In the genomic region with DNA sequence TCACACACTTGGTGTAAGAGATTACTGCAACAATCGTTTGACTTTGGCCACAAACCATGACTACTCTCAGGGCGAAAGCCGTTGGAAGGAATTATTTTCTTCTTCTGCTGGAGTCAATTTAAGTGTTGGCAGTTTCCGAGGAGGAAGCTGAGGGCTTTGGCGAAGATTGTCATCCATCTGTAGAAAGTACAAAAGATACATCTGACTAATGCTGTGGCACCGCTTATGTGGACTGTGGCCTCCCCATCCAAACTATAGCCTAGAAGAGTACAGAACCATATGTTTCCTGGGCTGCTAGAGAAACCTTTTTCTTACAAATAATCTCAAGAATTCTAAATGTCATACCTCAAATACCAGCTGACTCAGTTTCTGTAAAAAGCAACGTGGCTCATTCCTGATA, we compare ENCODE assay signal across 18 cellular contexts. TPM values are rescaled to one million over a fixed set of nuclear protein-coding genes. Genes with fewer than 3 reads are reported as not detected.
DNase-seq lines count a peak whose midpoint lies in the region; ATAC-seq and TF ChIP-seq lines count a peak whose summit lies in the region.
"Had no signal": no experiment of that assay in that cellular context is flagged by ENCODE, and none has a peak within 500 bp of the region (broad histone marks: within the 10 kb centered on the region; RNA-seq: fewer than 3 reads in every experiment).

No MANE protein-coding gene starts in this region.

- peak overlapping the region; percentile 33 for H3K4me3 Mint-ChIP-seq in activated CD4-positive, alpha-beta T cell treated with anti-CD3 and anti-CD28 coated beads, Interleukin-2, amount 10 ng/mL, durations not matched to agents 24 days and 14 days
- H3K4me3 Mint-ChIP-seq in activated CD8-positive, alpha-beta T cell treated with anti-CD3 and anti-CD28 coated beads for 36 hours, result no peak overlapping the region
- peak overlapping the region; percentile 73 for H3K4me3 Mint-ChIP-seq in stimulated activated effector memory CD8-positive, alpha-beta T cell treated with anti-CD3 and anti-CD28 coated beads, Interleukin-12 subunit alpha, Interleukin-12 subunit beta, amount 100 ng/mL, for 72 hours

- H3K9me2 ChIP-seq in Karpas-422 (replicated peaks; ENCODE audit: insufficient read depth, low read length), result no peaks in the 10 kb centered on the region

- no peaks in the 10 kb centered on the region for H3K27me3 ChIP-seq in Karpas-422 (ENCODE audit: low read length)
- H3K27me3 ChIP-seq: BLaER1 treated with 17β-estradiol and CSF1 and Interleukin-3, amounts not matched to agents 10 nM and 100 nM had no signal

- H4K20me1 ChIP-seq in Karpas-422 (ENCODE audit: insufficient read depth, low read depth, low read length), result no peaks in the 10 kb centered on the region
- H4K20me1 ChIP-seq: BLaER1 treated with 17β-estradiol and CSF1 and Interleukin-3, amounts not matched to agents 10 nM and 100 nM had no signal

- H3K79me2 ChIP-seq in Karpas-422 (ENCODE audit: low read length), result no peaks in the 10 kb centered on the region; the same call in 1 of the 2 replicates

- H3K27ac Mint-ChIP-seq in activated CD4-positive, alpha-beta T cell treated with anti-CD3 and anti-CD28 coated beads, Interleukin-2, amount 10 ng/mL, durations not matched to agents 24 days and 14 days, result peak overlapping the region; percentile 85
- peak overlapping the region; percentile 95 for H3K27ac Mint-ChIP-seq in activated CD8-positive, alpha-beta T cell treated with anti-CD3 and anti-CD28 coated beads for 36 hours
- peak overlapping the region; percentile 85 for H3K27ac Mint-ChIP-seq in stimulated activated effector memory CD8-positive, alpha-beta T cell treated with anti-CD3 and anti-CD28 coated beads, Interleukin-12 subunit alpha, Interleukin-12 subunit beta, amount 100 ng/mL, for 72 hours

- H3K4me2 ChIP-seq in Karpas-422 (ENCODE audit: low read depth, low read length, poor library complexity, severe bottlenecking), result no peak overlapping the region
- H3K4me2 ChIP-seq: BLaER1 treated with 17β-estradiol and CSF1 and Interleukin-3, amounts not matched to agents 10 nM and 100 nM; PC-9 had no signal

- no peak overlapping the region for H3K9ac ChIP-seq in Karpas-422 (ENCODE audit: low read length)
- H3K9ac ChIP-seq: BLaER1 treated with 17β-estradiol and CSF1 and Interleukin-3, amounts not matched to agents 10 nM and 100 nM had no signal

- H3K9me3 ChIP-seq in Karpas-422 (ENCODE audit: low read length), result no peaks in the 10 kb centered on the region

- no peak for TF ChIP-seq CTCF in activated CD8-positive, alpha-beta T cell treated with anti-CD3 and anti-CD28 coated beads for 36 hours (IDR thresholded peaks at IDR 0.05)

- H3K9me3 Mint-ChIP-seq in activated CD4-positive, alpha-beta T cell treated with anti-CD3 and anti-CD28 coated beads, Interleukin-2, amount 10 ng/mL, durations not matched to agents 24 days and 14 days, result no peaks in the 10 kb centered on the region
- peaks cover 2% of the 10 kb centered on the region for H3K9me3 Mint-ChIP-seq in activated CD8-positive, alpha-beta T cell treated with anti-CD3 and anti-CD28 coated beads for 36 hours
- H3K9me3 Mint-ChIP-seq in stimulated activated effector memory CD8-positive, alpha-beta T cell treated with anti-CD3 and anti-CD28 coated beads, Interleukin-12 subunit alpha, Interleukin-12 subunit beta, amount 100 ng/mL, for 72 hours, result no peaks in the 10 kb centered on the region
- H3K9me3 Mint-ChIP-seq: CD8-positive, alpha-beta memory T cell had no signal

- peaks cover 83% of the 10 kb centered on the region for H3K36me3 Mint-ChIP-seq in activated CD4-positive, alpha-beta T cell treated with anti-CD3 and anti-CD28 coated beads, Interleukin-2, amount 10 ng/mL, durations not matched to agents 24 days and 14 days (ENCODE audit: low read depth)
- peaks cover 81% of the 10 kb centered on the region for H3K36me3 Mint-ChIP-seq in activated CD8-positive, alpha-beta T cell treated with anti-CD3 and anti-CD28 coated beads for 36 hours (ENCODE audit: low read depth)
- peaks cover 100% of the 10 kb centered on the region for H3K36me3 Mint-ChIP-seq in stimulated activated effector memory CD8-positive, alpha-beta T cell treated with anti-CD3 and anti-CD28 coated beads, Interleukin-12 subunit alpha, Interleukin-12 subunit beta, amount 100 ng/mL, for 72 hours

- POLR2A ChIA-PET in activated CD8-positive, alpha-beta T cell treated with anti-CD3 and anti-CD28 coated beads for 36 hours (lab: Charles Lee), result interaction anchor here (0.8 kb wide), 1 partner anchor 8 kb away, joined by 3 read pairs; no protein-coding TSS in a partner anchor

- peaks cover 50% of the 10 kb centered on the region for H3K4me1 Mint-ChIP-seq in activated CD4-positive, alpha-beta T cell treated with anti-CD3 and anti-CD28 coated beads, Interleukin-2, amount 10 ng/mL, durations not matched to agents 24 days and 14 days
- peaks cover 74% of the 10 kb centered on the region for H3K4me1 Mint-ChIP-seq in activated CD8-positive, alpha-beta T cell treated with anti-CD3 and anti-CD28 coated beads for 36 hours (ENCODE audit: low read depth)
- peaks cover 45% of the 10 kb centered on the region for H3K4me1 Mint-ChIP-seq in stimulated activated effector memory CD8-positive, alpha-beta T cell treated with anti-CD3 and anti-CD28 coated beads, Interleukin-12 subunit alpha, Interleukin-12 subunit beta, amount 100 ng/mL, for 72 hours

- no peak overlapping the region for H3K4me3 ChIP-seq in Karpas-422 (ENCODE audit: low read length)
- H3K4me3 ChIP-seq: BLaER1 treated with 17β-estradiol and CSF1 and Interleukin-3, amounts not matched to agents 10 nM and 100 nM; PC-9 had no signal

- DNase-seq in activated CD4-positive, alpha-beta T cell treated with anti-CD3 and anti-CD28 coated beads, Interleukin-2, amount 10 ng/mL, durations not matched to agents 24 days and 14 days, result no peak
- no peak for DNase-seq in activated CD4-positive, alpha-beta T cell treated with anti-CD3 and anti-CD28 coated beads for 1 hour
- peak; percentile 13 for DNase-seq in GDM1 (lab: John Stamatoyannopoulos, UW)
- DNase-seq in activated CD8-positive, alpha-beta T cell treated with anti-CD3 and anti-CD28 coated beads for 36 hours, result peak; percentile 54
- DNase-seq in stimulated activated effector memory CD8-positive, alpha-beta T cell treated with anti-CD3 and anti-CD28 coated beads, Interleukin-12 subunit alpha, Interleukin-12 subunit beta, amount 100 ng/mL, for 72 hours (ENCODE audit: low spot score in 2 of 2), result no peak
- no peak for DNase-seq in NCI-H1436 (lab: John Stamatoyannopoulos, UW)
- no peak for DNase-seq in Karpas-422
- DNase-seq in A172 (ENCODE audit: low spot score), result no peak
- DNase-seq: CD8-positive, alpha-beta memory T cell; DMS79 treated with DMSO at 0.1 percent for 48 hours; GOT3; KBM-7; NCI-H1436 treated with DMSO at 0.1 percent for 48 hours; NCI-H2029 treated with DMSO at 0.1 percent for 48 hours; NCI-H2171 treated with DMSO at 0.1 percent for 48 hours; NCI-H774; PC-9 had no signal

- H2AFZ ChIP-seq in Karpas-422 (ENCODE audit: low read length), result no peak overlapping the region
- H2AFZ ChIP-seq: PC-9 had no signal

- H3K27ac ChIP-seq in Karpas-422 (ENCODE audit: low read length), result no peak overlapping the region
- H3K27ac ChIP-seq: BLaER1 treated with 17β-estradiol and CSF1 and Interleukin-3, amounts not matched to agents 10 nM and 100 nM; PC-9 had no signal

- CTCF ChIA-PET in activated CD8-positive, alpha-beta T cell treated with anti-CD3 and anti-CD28 coated beads for 36 hours (lab: Charles Lee), result interaction anchor here (0.7 to 1.3 kb wide), 3 partner anchors 8 to 530 kb away, joined by 3 to 8 read pairs (median 3); no protein-coding TSS in a partner anchor

- peaks cover 34% of the 10 kb centered on the region for H3K4me1 ChIP-seq in Karpas-422 (ENCODE audit: low read length)

- H3K27me3 Mint-ChIP-seq in activated CD4-positive, alpha-beta T cell treated with anti-CD3 and anti-CD28 coated beads, Interleukin-2, amount 10 ng/mL, durations not matched to agents 24 days and 14 days, result no peaks in the 10 kb centered on the region
- H3K27me3 Mint-ChIP-seq in activated CD8-positive, alpha-beta T cell treated with anti-CD3 and anti-CD28 coated beads for 36 hours, result no peaks in the 10 kb centered on the region
- H3K27me3 Mint-ChIP-seq: CD8-positive, alpha-beta memory T cell had no signal

- H3K36me3 ChIP-seq in Karpas-422 (ENCODE audit: insufficient read depth, low read length), result peaks cover 48% of the 10 kb centered on the region
- H3K36me3 ChIP-seq: BLaER1 treated with 17β-estradiol and CSF1 and Interleukin-3, amounts not matched to agents 10 nM and 100 nM had no signal

- intact Hi-C loops in activated CD4-positive, alpha-beta T cell treated with anti-CD3 and anti-CD28 coated beads, Interleukin-2, amount 10 ng/mL, durations not matched to agents 24 days and 14 days (cut with micrococcal nuclease), result no loop called here
- intact Hi-C loops in activated CD8-positive, alpha-beta T cell treated with anti-CD3 and anti-CD28 coated beads for 36 hours (cut with micrococcal nuclease), result no loop called here

- peak; percentile 63 for ATAC-seq in activated CD8-positive, alpha-beta T cell treated with anti-CD3 and anti-CD28 coated beads for 36 hours
- peak; percentile 75 for ATAC-seq in stimulated activated effector memory CD8-positive, alpha-beta T cell treated with anti-CD3 and anti-CD28 coated beads, Interleukin-12 subunit alpha, Interleukin-12 subunit beta, amount 100 ng/mL, for 72 hours

RNA-seq across cellular contexts. Expression of a gene that starts 7.4 kb away (rescaled TPM):
- total RNA-seq in activated CD4-positive, alpha-beta T cell treated with anti-CD3 and anti-CD28 coated beads, Interleukin-2, amount 10 ng/mL, durations not matched to agents 24 days and 14 days, result 26.8 and 27.8 TPM in 2 replicates
- 10 to 100 TPM; 18.1 to 18.5 TPM for total RNA-seq in activated CD8-positive, alpha-beta T cell treated with anti-CD3 and anti-CD28 coated beads for 36 hours
- total RNA-seq in Karpas-422 (2014; rRNA removed; shearing (Covaris generic); ENCODE audit: low replicate concordance), result 9.5 and 19.3 TPM in 2 replicates
- total RNA-seq in A172 (2014; rRNA removed; shearing (Covaris generic)), result 19.5 and 21.0 TPM in 2 replicates

RNA-seq across cellular contexts. Expression of a gene that starts 51.5 kb away (rescaled TPM):
- total RNA-seq in activated CD4-positive, alpha-beta T cell treated with anti-CD3 and anti-CD28 coated beads, Interleukin-2, amount 10 ng/mL, durations not matched to agents 24 days and 14 days, result 1.3 and 2.1 TPM in 2 replicates
- 1 to 10 TPM; 2.3 to 2.5 TPM for total RNA-seq in activated CD8-positive, alpha-beta T cell treated with anti-CD3 and anti-CD28 coated beads for 36 hours
- total RNA-seq in Karpas-422 (2014; rRNA removed; shearing (Covaris generic); ENCODE audit: low replicate concordance), result 2.0 and 3.9 TPM in 2 replicates
- total RNA-seq in A172 (2014; rRNA removed; shearing (Covaris generic)), result 0.05 and 1.2 TPM in 2 replicates

Comparison
In these comparisons a context has a peak if more than half of its experiments do, and no peak if none do; other contexts are left out.
1. DNase-seq: peak in GDM1 (single experiment) and activated CD8-positive, alpha-beta T cell treated with anti-CD3 and anti-CD28 coated beads for 36 hours (single experiment); none in activated CD4-positive, alpha-beta T cell treated with anti-CD3 and anti-CD28 coated beads, Interleukin-2, amount 10 ng/mL, durations not matched to agents 24 days and 14 days (single experiment), activated CD4-positive, alpha-beta T cell treated with anti-CD3 and anti-CD28 coated beads for 1 hour (single experiment), stimulated activated effector memory CD8-positive, alpha-beta T cell treated with anti-CD3 and anti-CD28 coated beads, Interleukin-12 subunit alpha, Interleukin-12 subunit beta, amount 100 ng/mL, for 72 hours (0 of 2), NCI-H1436 (single experiment), Karpas-422 (single experiment) and A172 (single experiment).
2. Peak in every context shown above with its lines, with median percentiles within 50 percentile points of each other: H3K27ac Mint-ChIP-seq.